8 cellular contexts compared by ENCODE assay signal in the genomic region with DNA sequence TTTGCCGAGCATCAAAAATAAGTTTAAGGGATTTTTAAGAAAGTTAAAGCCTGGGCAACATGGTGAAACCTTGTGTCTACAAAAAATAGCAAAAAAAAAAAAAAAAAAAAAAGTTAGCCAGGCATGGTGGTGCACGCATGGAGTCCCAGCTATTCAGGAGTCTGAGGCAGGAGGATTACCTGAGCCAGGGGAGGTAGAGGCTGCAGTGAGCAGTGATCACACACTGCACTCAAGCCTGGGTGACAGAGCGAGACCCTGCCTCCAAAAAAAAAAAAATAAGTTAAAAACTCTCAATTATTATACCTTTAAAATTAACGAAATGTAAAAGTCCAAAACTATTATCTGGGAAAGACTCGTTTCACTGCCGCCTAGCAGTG.
DNase-seq lines count a peak whose midpoint lies in the region; ATAC-seq and TF ChIP-seq lines count a peak whose summit lies in the region.

No MANE protein-coding gene starts in this region.

- H3K4me3 ChIP-seq in AG04449 (ENCODE audit: low read depth, low read length) (peak overlapping the region; percentile 91), HUES6 (ENCODE audit: low read depth, low read length) (peak overlapping the region; percentile 98), cardiac fibroblast (replicated peaks in 1 of 2; ENCODE audit: low read depth in 2 of 2, low read length in 2 of 2) (peak overlapping the region; percentile 91 to 97), mucosa of stomach (ENCODE audit: low read length) (peak overlapping the region; percentile 86)

- DNase-seq in AG04449 (ENCODE audit: low read depth, low spot score), result no peak
- no peak for DNase-seq in cardiac fibroblast (ENCODE audit: low read depth in 2 of 2)
- DNase-seq in HCEC 1CT, result no peak
- DNase-seq in activated effector memory CD4-positive, alpha-beta T cell treated with Interleukin-2 at 50 U/mL for 16 hours, result no peak
- no peak for DNase-seq in medulla oblongata (ENCODE audit: extremely low spot score)

- no peak for TF ChIP-seq CTCF in AG04449 (IDR thresholded peaks at IDR 0.05; ENCODE audit: insufficient read depth, low read length, missing control alignments)
- TF ChIP-seq CTCF in cardiac fibroblast (IDR thresholded peaks at IDR 0.05; ENCODE audit: low read depth, low read length), result no peak

- H3K36me3 ChIP-seq in HUES6 (ENCODE audit: control insufficient read depth, insufficient read depth, low read length), result peaks cover 23% of the 10 kb centered on the region
- H3K36me3 ChIP-seq in mucosa of stomach (ENCODE audit: control insufficient read depth, insufficient read depth, low read length), result no peaks in the 10 kb centered on the region

- POLR2A ChIA-PET in AG04449 (lab: Yijun Ruan, JAX), result no interaction called here

- H3K9ac ChIP-seq in HUES6 (ENCODE audit: low read length) (peak overlapping the region; percentile 94), mucosa of stomach (ENCODE audit: low read length) (peak overlapping the region; percentile 91)

- H3K27me3 ChIP-seq in HUES6 (ENCODE audit: control insufficient read depth, insufficient read depth, low read length), result no peaks in the 10 kb centered on the region
- H3K27me3 ChIP-seq in mucosa of stomach (ENCODE audit: control insufficient read depth, insufficient read depth, low read length), result no peaks in the 10 kb centered on the region

- no peak overlapping the region; the same call in 1 of the 2 replicates for H3K27ac ChIP-seq in HUES6 (ENCODE audit: low read depth, low read length)

- H3K9me3 ChIP-seq in HUES6 (ENCODE audit: control insufficient read depth, insufficient read depth, low read depth, low read length) (no peaks in the 10 kb centered on the region), mucosa of stomach (ENCODE audit: control insufficient read depth, low read length) (no peaks in the 10 kb centered on the region)

- ATAC-seq in HG03039 (IDR thresholded peaks at IDR 0.05; ENCODE audit: unreplicated experiment), result no peak

- H3K4me1 ChIP-seq in HUES6 (ENCODE audit: control insufficient read depth, insufficient read depth, low read length) (peaks cover 8% of the 10 kb centered on the region; the same call in 1 of the 2 replicates), mucosa of stomach (ENCODE audit: control insufficient read depth, insufficient read depth, low read length) (peaks cover 30% of the 10 kb centered on the region)

- CTCF ChIA-PET in AG04449 (lab: Yijun Ruan, JAX), result no interaction called here
